In the genomic region with DNA sequence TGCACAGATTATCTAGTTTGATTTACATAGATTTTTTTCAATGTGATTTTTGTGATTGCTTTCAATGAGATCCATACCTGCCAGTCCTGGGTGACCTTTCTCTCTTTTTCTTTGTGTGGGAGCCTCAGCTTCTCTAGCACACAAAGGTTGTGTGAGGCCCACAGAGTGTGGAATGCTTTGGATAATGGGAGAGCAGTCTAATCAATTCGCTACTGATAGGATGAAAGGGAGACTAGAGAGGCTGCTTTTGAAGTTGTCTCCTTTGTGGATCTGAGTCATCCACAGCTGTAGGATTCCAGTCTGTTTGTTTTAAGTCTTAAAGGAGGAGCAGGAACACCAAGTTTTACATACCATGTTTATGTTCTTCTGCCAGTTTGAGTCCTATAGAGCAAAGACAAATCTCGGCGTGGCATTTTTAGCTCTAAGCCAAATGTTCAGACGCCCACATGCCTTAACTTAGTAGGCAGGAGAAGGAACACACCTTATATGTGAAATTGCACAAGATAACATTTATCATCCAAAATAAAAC, we compare ENCODE assay signal across 1 cellular context.
TF ChIP-seq lines count a peak whose summit lies in the region.

No MANE protein-coding gene starts in this region.

TF ChIP-seq in HepG2, 621 proteins besides CTCF, POLR2A, EP300 and RAD21 (continued from another document and continues in another):
- TF ChIP-seq ZNF33A (CRISPR knock-in tag; IDR thresholded peaks at IDR 0.05; ENCODE audit: borderline replicate concordance) (no peak), RNF2 (conservative IDR thresholded peaks at IDR 0.05; ENCODE audit: low read depth) (no peak), ZNF446 (CRISPR knock-in tag; IDR thresholded peaks at IDR 0.05) (no peak), ZNF556 (CRISPR knock-in tag; IDR thresholded peaks at IDR 0.05; ENCODE audit: borderline replicate concordance) (peak; percentile 53; the same call in 1 of the 2 replicates), TBX2 (CRISPR knock-in tag; IDR thresholded peaks at IDR 0.05; ENCODE audit: borderline replicate concordance) (peak; percentile 91), NR2F1 (CRISPR knock-in tag; IDR thresholded peaks at IDR 0.05) (peak; percentile 43 to 79), SNAI1 (CRISPR knock-in tag; IDR thresholded peaks at IDR 0.05; ENCODE audit: borderline replicate concordance) (no peak), MIXL1 (CRISPR knock-in tag; IDR thresholded peaks at IDR 0.05) (peak; percentile 93)
- TF ChIP-seq, protein P1, sequence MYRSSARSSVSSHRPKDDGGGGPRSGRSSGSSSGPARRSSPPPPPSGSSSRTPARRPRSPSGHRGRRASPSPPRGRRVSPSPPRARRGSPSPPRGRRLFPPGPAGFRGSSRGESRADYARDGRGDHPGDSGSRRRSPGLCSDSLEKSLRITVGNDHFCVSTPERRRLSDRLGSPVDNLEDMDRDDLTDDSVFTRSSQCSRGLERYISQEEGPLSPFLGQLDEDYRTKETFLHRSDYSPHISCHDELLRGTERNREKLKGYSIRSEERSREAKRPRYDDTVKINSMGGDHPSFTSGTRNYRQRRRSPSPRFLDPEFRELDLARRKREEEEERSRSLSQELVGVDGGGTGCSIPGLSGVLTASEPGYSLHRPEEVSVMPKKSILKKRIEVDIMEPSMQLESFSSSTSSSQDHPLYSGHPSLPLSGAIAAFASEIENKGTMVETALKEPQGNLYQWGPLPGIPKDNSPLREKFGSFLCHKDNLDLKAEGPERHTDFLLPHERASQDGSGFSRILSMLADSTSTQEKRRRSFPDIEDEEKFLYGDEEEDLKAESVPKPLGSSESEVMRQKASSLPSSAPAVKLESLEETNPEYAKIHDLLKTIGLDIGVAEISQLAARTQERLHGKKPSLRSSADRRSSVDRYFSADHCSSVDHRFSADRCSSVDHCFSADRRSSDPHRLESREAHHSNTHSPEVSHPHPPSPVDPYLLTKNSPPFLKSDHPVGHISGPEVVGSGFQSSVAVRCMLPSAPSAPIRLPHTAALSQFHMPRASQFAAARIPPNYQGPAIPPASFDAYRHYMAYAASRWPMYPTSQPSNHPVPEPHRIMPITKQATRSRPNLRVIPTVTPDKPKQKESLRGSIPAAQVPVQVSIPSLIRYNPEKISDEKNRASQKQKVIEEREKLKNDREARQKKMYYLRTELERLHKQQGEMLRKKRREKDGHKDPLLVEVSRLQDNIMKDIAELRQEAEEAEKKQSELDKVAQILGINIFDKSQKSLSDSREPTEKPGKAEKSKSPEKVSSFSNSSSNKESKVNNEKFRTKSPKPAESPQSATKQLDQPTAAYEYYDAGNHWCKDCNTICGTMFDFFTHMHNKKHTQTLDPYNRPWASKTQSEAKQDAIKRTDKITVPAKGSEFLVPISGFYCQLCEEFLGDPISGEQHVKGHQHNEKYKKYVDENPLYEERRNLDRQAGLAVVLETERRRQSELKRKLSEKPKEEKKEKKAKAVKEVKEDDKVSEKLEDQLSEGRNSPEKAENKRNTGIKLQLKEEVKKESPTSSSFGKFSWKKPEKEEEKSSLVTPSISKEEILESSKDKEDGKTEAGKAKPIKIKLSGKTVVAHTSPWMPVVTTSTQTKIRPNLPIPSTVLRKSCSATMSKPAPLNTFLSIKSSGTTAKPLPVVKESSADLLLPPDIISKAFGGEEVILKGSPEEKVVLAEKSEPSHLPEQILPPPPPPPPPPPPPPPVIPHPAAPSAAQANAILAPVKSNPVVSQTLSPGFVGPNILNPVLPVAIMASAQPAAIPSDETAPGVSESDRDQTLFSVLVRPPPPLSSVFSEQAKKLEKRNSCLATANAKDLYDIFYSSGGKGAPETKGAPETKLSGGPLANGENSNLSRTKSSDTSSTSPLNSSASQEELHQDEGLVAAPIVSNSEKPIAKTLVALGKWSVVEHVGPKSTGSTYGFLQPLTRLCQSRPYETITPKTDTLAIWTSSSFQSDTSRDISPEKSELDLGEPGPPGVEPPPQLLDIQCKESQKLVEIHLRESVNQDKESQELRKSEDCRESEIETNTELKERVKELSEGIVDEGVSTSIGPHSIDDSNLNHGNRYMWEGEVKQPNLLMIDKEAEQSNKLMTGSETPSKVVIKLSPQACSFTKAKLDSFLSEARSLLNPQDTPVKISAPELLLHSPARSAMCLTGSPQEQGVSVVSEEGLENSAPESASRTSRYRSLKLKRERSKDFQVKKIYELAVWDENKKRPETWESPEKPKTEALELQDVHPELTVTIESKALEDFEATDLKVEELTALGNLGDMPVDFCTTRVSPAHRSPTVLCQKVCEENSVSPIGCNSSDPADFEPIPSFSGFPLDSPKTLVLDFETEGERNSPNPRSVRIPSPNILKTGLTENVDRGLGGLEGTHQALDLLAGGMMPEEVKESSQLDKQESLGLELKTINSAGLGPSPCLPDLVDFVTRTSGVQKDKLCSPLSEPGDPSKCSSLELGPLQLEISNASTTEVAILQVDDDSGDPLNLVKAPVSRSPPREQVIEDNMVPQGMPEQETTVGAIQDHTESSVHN (CRISPR knock-in tag; IDR thresholded peaks at IDR 0.05) = no peak
- TF ChIP-seq, protein P2, sequence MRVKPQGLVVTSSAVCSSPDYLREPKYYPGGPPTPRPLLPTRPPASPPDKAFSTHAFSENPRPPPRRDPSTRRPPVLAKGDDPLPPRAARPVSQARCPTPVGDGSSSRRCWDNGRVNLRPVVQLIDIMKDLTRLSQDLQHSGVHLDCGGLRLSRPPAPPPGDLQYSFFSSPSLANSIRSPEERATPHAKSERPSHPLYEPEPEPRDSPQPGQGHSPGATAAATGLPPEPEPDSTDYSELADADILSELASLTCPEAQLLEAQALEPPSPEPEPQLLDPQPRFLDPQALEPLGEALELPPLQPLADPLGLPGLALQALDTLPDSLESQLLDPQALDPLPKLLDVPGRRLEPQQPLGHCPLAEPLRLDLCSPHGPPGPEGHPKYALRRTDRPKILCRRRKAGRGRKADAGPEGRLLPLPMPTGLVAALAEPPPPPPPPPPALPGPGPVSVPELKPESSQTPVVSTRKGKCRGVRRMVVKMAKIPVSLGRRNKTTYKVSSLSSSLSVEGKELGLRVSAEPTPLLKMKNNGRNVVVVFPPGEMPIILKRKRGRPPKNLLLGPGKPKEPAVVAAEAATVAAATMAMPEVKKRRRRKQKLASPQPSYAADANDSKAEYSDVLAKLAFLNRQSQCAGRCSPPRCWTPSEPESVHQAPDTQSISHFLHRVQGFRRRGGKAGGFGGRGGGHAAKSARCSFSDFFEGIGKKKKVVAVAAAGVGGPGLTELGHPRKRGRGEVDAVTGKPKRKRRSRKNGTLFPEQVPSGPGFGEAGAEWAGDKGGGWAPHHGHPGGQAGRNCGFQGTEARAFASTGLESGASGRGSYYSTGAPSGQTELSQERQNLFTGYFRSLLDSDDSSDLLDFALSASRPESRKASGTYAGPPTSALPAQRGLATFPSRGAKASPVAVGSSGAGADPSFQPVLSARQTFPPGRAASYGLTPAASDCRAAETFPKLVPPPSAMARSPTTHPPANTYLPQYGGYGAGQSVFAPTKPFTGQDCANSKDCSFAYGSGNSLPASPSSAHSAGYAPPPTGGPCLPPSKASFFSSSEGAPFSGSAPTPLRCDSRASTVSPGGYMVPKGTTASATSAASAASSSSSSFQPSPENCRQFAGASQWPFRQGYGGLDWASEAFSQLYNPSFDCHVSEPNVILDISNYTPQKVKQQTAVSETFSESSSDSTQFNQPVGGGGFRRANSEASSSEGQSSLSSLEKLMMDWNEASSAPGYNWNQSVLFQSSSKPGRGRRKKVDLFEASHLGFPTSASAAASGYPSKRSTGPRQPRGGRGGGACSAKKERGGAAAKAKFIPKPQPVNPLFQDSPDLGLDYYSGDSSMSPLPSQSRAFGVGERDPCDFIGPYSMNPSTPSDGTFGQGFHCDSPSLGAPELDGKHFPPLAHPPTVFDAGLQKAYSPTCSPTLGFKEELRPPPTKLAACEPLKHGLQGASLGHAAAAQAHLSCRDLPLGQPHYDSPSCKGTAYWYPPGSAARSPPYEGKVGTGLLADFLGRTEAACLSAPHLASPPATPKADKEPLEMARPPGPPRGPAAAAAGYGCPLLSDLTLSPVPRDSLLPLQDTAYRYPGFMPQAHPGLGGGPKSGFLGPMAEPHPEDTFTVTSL (CRISPR knock-in tag; IDR thresholded peaks at IDR 0.05; ENCODE audit: borderline replicate concordance) = peak; percentile 98
- TF ChIP-seq, protein P3, sequence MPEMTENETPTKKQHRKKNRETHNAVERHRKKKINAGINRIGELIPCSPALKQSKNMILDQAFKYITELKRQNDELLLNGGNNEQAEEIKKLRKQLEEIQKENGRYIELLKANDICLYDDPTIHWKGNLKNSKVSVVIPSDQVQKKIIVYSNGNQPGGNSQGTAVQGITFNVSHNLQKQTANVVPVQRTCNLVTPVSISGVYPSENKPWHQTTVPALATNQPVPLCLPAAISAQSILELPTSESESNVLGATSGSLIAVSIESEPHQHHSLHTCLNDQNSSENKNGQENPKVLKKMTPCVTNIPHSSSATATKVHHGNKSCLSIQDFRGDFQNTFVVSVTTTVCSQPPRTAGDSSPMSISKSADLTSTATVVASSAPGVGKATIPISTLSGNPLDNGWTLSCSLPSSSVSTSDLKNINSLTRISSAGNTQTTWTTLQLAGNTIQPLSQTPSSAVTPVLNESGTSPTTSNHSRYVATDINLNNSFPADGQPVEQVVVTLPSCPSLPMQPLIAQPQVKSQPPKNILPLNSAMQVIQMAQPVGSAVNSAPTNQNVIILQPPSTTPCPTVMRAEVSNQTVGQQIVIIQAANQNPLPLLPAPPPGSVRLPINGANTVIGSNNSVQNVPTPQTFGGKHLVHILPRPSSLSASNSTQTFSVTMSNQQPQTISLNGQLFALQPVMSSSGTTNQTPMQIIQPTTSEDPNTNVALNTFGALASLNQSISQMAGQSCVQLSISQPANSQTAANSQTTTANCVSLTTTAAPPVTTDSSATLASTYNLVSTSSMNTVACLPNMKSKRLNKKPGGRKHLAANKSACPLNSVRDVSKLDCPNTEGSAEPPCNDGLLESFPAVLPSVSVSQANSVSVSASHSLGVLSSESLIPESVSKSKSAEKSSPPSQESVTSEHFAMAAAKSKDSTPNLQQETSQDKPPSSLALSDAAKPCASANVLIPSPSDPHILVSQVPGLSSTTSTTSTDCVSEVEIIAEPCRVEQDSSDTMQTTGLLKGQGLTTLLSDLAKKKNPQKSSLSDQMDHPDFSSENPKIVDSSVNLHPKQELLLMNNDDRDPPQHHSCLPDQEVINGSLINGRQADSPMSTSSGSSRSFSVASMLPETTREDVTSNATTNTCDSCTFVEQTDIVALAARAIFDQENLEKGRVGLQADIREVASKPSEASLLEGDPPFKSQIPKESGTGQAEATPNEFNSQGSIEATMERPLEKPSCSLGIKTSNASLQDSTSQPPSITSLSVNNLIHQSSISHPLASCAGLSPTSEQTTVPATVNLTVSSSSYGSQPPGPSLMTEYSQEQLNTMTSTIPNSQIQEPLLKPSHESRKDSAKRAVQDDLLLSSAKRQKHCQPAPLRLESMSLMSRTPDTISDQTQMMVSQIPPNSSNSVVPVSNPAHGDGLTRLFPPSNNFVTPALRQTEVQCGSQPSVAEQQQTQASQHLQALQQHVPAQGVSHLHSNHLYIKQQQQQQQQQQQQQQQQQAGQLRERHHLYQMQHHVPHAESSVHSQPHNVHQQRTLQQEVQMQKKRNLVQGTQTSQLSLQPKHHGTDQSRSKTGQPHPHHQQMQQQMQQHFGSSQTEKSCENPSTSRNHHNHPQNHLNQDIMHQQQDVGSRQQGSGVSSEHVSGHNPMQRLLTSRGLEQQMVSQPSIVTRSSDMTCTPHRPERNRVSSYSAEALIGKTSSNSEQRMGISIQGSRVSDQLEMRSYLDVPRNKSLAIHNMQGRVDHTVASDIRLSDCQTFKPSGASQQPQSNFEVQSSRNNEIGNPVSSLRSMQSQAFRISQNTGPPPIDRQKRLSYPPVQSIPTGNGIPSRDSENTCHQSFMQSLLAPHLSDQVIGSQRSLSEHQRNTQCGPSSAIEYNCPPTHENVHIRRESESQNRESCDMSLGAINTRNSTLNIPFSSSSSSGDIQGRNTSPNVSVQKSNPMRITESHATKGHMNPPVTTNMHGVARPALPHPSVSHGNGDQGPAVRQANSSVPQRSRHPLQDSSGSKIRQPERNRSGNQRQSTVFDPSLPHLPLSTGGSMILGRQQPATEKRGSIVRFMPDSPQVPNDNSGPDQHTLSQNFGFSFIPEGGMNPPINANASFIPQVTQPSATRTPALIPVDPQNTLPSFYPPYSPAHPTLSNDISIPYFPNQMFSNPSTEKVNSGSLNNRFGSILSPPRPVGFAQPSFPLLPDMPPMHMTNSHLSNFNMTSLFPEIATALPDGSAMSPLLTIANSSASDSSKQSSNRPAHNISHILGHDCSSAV (CRISPR knock-in tag; IDR thresholded peaks at IDR 0.05; ENCODE audit: borderline replicate concordance) = no peak
- TF ChIP-seq, protein P4, sequence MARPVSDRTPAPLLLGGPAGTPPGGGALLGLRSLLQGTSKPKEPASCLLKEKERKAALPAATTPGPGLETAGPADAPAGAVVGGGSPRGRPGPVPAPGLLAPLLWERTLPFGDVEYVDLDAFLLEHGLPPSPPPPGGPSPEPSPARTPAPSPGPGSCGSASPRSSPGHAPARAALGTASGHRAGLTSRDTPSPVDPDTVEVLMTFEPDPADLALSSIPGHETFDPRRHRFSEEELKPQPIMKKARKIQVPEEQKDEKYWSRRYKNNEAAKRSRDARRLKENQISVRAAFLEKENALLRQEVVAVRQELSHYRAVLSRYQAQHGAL (CRISPR knock-in tag; IDR thresholded peaks at IDR 0.05; ENCODE audit: not compliant biosample characterization) = no peak
- TF ChIP-seq, protein P5, sequence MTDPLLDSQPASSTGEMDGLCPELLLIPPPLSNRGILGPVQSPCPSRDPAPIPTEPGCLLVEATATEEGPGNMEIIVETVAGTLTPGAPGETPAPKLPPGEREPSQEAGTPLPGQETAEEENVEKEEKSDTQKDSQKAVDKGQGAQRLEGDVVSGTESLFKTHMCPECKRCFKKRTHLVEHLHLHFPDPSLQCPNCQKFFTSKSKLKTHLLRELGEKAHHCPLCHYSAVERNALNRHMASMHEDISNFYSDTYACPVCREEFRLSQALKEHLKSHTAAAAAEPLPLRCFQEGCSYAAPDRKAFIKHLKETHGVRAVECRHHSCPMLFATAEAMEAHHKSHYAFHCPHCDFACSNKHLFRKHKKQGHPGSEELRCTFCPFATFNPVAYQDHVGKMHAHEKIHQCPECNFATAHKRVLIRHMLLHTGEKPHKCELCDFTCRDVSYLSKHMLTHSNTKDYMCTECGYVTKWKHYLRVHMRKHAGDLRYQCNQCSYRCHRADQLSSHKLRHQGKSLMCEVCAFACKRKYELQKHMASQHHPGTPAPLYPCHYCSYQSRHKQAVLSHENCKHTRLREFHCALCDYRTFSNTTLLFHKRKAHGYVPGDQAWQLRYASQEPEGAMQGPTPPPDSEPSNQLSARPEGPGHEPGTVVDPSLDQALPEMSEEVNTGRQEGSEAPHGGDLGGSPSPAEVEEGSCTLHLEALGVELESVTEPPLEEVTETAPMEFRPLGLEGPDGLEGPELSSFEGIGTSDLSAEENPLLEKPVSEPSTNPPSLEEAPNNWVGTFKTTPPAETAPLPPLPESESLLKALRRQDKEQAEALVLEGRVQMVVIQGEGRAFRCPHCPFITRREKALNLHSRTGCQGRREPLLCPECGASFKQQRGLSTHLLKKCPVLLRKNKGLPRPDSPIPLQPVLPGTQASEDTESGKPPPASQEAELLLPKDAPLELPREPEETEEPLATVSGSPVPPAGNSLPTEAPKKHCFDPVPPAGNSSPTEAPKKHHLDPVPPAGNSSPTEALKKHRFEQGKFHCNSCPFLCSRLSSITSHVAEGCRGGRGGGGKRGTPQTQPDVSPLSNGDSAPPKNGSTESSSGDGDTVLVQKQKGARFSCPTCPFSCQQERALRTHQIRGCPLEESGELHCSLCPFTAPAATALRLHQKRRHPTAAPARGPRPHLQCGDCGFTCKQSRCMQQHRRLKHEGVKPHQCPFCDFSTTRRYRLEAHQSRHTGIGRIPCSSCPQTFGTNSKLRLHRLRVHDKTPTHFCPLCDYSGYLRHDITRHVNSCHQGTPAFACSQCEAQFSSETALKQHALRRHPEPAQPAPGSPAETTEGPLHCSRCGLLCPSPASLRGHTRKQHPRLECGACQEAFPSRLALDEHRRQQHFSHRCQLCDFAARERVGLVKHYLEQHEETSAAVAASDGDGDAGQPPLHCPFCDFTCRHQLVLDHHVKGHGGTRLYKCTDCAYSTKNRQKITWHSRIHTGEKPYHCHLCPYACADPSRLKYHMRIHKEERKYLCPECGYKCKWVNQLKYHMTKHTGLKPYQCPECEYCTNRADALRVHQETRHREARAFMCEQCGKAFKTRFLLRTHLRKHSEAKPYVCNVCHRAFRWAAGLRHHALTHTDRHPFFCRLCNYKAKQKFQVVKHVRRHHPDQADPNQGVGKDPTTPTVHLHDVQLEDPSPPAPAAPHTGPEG (CRISPR knock-in tag; IDR thresholded peaks at IDR 0.05) = no peak
